In the genomic region with DNA sequence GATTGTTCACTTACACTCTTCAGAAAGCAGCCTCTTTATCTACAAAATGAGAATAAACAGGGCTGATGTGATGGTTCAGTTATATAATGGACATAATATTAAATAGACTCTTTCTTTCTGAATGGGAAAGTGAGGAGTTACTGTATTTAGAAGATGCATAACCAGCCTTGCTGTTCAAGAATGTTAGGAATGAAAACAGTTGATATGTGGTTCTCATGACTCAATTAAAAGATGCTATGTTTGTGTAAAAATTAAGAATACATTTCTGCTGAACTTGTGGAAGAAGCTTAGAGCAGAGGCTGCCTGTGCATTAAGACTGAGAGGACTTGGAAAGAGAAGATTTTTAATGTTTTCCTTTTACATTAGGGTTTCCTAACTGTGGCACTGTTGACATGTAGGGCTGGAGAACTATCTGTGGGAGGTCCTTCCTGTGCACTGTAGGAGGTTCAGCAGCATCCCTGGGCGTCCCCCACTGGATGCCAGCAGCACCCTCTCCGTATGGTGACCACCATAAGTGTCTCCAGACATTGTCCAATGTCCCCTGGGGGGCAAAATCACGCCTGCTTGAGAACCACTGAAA, we compare ENCODE assay signal across 28 cellular contexts.
A peak's percentile ranks its signal among the peaks of the same experiment; 100 is the strongest.
DNase-seq lines count a peak whose midpoint lies in the region; ATAC-seq and FAIRE-seq lines count a peak whose summit lies in the region.
"Had no signal": no experiment of that assay in that cellular context is flagged by ENCODE, and none has a peak within 500 bp of the region (broad histone marks: within the 10 kb centered on the region; RNA-seq: fewer than 3 reads in every experiment).

No MANE protein-coding gene starts in this region.

- no peak overlapping the region for H2BK5ac ChIP-seq in mesenchymal stem cell (ENCODE audit: low read depth, low read length, poor library complexity, severe bottlenecking)

- H2BK15ac ChIP-seq in mesenchymal stem cell (ENCODE audit: low read depth, poor library complexity, severe bottlenecking) = no peak overlapping the region

- H3K9me3 ChIP-seq in mesenchymal stem cell (ENCODE audit: control insufficient read depth, low read length) = no peaks in the 10 kb centered on the region
- H3K9me3 ChIP-seq: esophagus squamous epithelium, MG63, pancreas, tibial nerve had no signal

- no peak overlapping the region for H3K18ac ChIP-seq in mesenchymal stem cell (ENCODE audit: low read depth in 1 of 2, low read length in 2 of 2)

- no peak overlapping the region for H2AK5ac ChIP-seq in mesenchymal stem cell (ENCODE audit: low read length, severe bottlenecking)

- H3K9ac ChIP-seq in mesenchymal stem cell (ENCODE audit: low read length) = no peak overlapping the region

- peaks cover 13% of the 10 kb centered on the region for H3K79me1 ChIP-seq in mesenchymal stem cell (replicated peaks; ENCODE audit: low read length, poor library complexity, severe bottlenecking)

- FAIRE-seq in endometrium (lab: Jason Lieb, UNC) = peak; percentile 48
- FAIRE-seq: K562, pancreas, TTC549 had no signal

- DNase-seq in AG08395 (ENCODE audit: low spot score) (peak; percentile 21), HCEC 1CT (peak; percentile 20), mesenchymal stem cell (peak; percentile 27), T-helper 2 cell (no peak)
- DNase-seq: activated CD4-positive, alpha-beta memory T cell treated with anti-CD3 and anti-CD28 coated beads, Interleukin-2, amount 10 ng/mL, durations not matched to agents 7 days and 5 days; activated CD4-positive, CD25-positive, alpha-beta regulatory T cell treated with anti-CD3 and anti-CD28 coated beads, Interleukin-2, amount 50 U/mL, for 72 hours; activated naive CD8-positive, alpha-beta T cell treated with anti-CD3 and anti-CD28 coated beads, Interleukin-2, amount 10 ng/mL, durations not matched to agents 7 days and 5 days; AML-193; caudate nucleus; CD4-positive, alpha-beta memory T cell; dermis blood vessel endothelial cell; esophagus squamous epithelium; GF-D8; MG63; NCI-H2029; NCI-H524 treated with DMSO at 0.1 percent for 48 hours; nephron progenitor cell; pancreas; SHP77 treated with DMSO at 0.1 percent for 48 hours; stimulated activated CD4-positive, alpha-beta T cell treated with anti-CD3 and anti-CD28 coated beads, Interleukin-2, amount 100 ng/mL, for 24 hours; T-cell had no signal

- H3K27me3 ChIP-seq in mesenchymal stem cell (ENCODE audit: control insufficient read depth in 1 of 2, insufficient read depth in 1 of 2, low read length in 2 of 2) = peaks cover 0 to 3% of the 10 kb centered on the region in 2 experiments
- H3K27me3 ChIP-seq: esophagus squamous epithelium, MG63, pancreas, tibial nerve had no signal

- peak overlapping the region; percentile 54 for H3K27ac ChIP-seq in mesenchymal stem cell (ENCODE audit: low read length, poor library complexity, severe bottlenecking)
- H3K27ac ChIP-seq: esophagus squamous epithelium, pancreas, tibial nerve had no signal

- H3K14ac ChIP-seq in mesenchymal stem cell (ENCODE audit: low read length in 2 of 2) = no peak overlapping the region

- no peak overlapping the region for H4K91ac ChIP-seq in mesenchymal stem cell (ENCODE audit: low read length)

- WGBS in mesenchymal stem cell = 100% methylated on average over 1 of the region's 3 CpGs

- ATAC-seq in HG03045 (IDR thresholded peaks at IDR 0.05; ENCODE audit: unreplicated experiment) = no peak
- ATAC-seq in HG02884 (IDR thresholded peaks at IDR 0.05; ENCODE audit: unreplicated experiment) = no peak
- ATAC-seq: K562, pancreas, T-cell had no signal

- no peak overlapping the region for H3K4ac ChIP-seq in mesenchymal stem cell (ENCODE audit: low read depth in 1 of 2, low read length in 2 of 2)

- H3K36me3 ChIP-seq in mesenchymal stem cell (ENCODE audit: control insufficient read depth in 1 of 2, insufficient read depth in 2 of 2, low read depth in 1 of 2, low read length in 2 of 2) = no peaks in the 10 kb centered on the region
- H3K36me3 ChIP-seq: esophagus squamous epithelium, MG63, pancreas, tibial nerve had no signal

- H2BK120ac ChIP-seq in mesenchymal stem cell (ENCODE audit: low read depth, low read length) = no peak overlapping the region

- H3K23ac ChIP-seq in mesenchymal stem cell (ENCODE audit: low read length in 2 of 2) = no peak overlapping the region

- H3K4me3 ChIP-seq in mesenchymal stem cell (ENCODE audit: insufficient read depth in 1 of 2, low read depth in 1 of 2, low read length in 2 of 2) = no peak overlapping the region
- H3K4me3 ChIP-seq: esophagus squamous epithelium, K562, lung, MG63, pancreas, tibial nerve had no signal

- no peak overlapping the region for H2BK12ac ChIP-seq in mesenchymal stem cell (ENCODE audit: low read length in 2 of 2)

- peaks cover 3% of the 10 kb centered on the region for H3K4me1 ChIP-seq in mesenchymal stem cell (ENCODE audit: control insufficient read depth, insufficient read depth, low read depth, low read length)
- H3K4me1 ChIP-seq: esophagus squamous epithelium, pancreas had no signal

- no peak overlapping the region for H2AFZ ChIP-seq in mesenchymal stem cell (ENCODE audit: low read depth, low read length)

- no peak overlapping the region for H3K4me2 ChIP-seq in mesenchymal stem cell (ENCODE audit: low read length, poor library complexity, severe bottlenecking)

- H4K8ac ChIP-seq in mesenchymal stem cell (ENCODE audit: low read length) = no peak overlapping the region

Comparison
In these comparisons a context has a peak if more than half of its experiments do, and no peak if none do; other contexts are left out.
1. DNase-seq: peak in AG08395 (single experiment), HCEC 1CT (single experiment) and mesenchymal stem cell (single experiment); none in T-helper 2 cell (0 of 5).